In genomic region chr10:71429929-71430328, GRCh38 we compare ENCODE assay signal across 15 cellular contexts. TPM values are rescaled to one million over a fixed set of nuclear protein-coding genes. Genes with fewer than 3 reads are reported as not detected.
A peak's percentile ranks its signal among the peaks of the same experiment; 100 is the strongest.
DNase-seq lines count a peak whose midpoint lies in the region; ATAC-seq and TF ChIP-seq lines count a peak whose summit lies in the region.
"Had no signal": no experiment of that assay in that cellular context is flagged by ENCODE, and none has a peak within 500 bp of the region (broad histone marks: within the 10 kb centered on the region; RNA-seq: fewer than 3 reads in every experiment).

No MANE protein-coding gene starts in this region.

- BruUV-seq in Caco-2 (replicated peaks; lab: Mats Ljungman, UMichigan): no TSS peak

- H3K4me3 Mint-ChIP-seq in Caco-2 (ENCODE audit: unreplicated experiment): no peak overlapping the region
- no peak overlapping the region for H3K4me3 Mint-ChIP-seq in chondrocyte (ENCODE audit: unreplicated experiment)
- H3K4me3 Mint-ChIP-seq in nephron: peak overlapping the region in 1 of 3 experiments; percentile 17
- H3K4me3 Mint-ChIP-seq: stimulated activated naive CD8-positive, alpha-beta T cell treated with anti-CD3 and anti-CD28 coated beads, Interleukin-15, Interleukin-2, amounts not matched to agents 100 ng/mL and 50 ng/mL, for 24 hours had no signal

- H3K27me3 ChIP-seq in Caco-2 (replicated peaks; ENCODE audit: control insufficient read depth, insufficient read depth, low read length) (no peaks in the 10 kb centered on the region), uterus (no peaks in the 10 kb centered on the region)
- H3K27me3 ChIP-seq: SJCRH30 had no signal

- intact Hi-C loops in Caco-2 (cut with micrococcal nuclease; ENCODE audit: unreplicated experiment) (no loop called here), uterus (cut with DNase I; ENCODE audit: low total_unique reads) (no loop called here)

- H3K36me3 Mint-ChIP-seq in Caco-2 (ENCODE audit: insufficient read depth, unreplicated experiment) (no peaks in the 10 kb centered on the region), chondrocyte (ENCODE audit: low read depth) (no peaks in the 10 kb centered on the region), nephron (ENCODE audit: low read depth) (no peaks in the 10 kb centered on the region)

- POLR2A ChIA-PET in Caco-2 (lab: Charles Lee): no interaction called here

- H3K9me3 ChIP-seq in Caco-2 (no peaks in the 10 kb centered on the region), uterus (no peaks in the 10 kb centered on the region)
- H3K9me3 ChIP-seq: SJCRH30 had no signal

- CTCF ChIA-PET in Caco-2 (lab: Charles Lee): interaction anchor here (0.6 to 1.8 kb wide), 6 partner anchors 10 to 560 kb away, joined by 3 to 9 read pairs (median 3); partner anchors contain the start of gene SLC29A3

- H3K4me1 ChIP-seq in Caco-2: no peaks in the 10 kb centered on the region
- no peaks in the 10 kb centered on the region for H3K4me1 ChIP-seq in uterus
- H3K4me1 ChIP-seq: SJCRH30 had no signal

- H3K36me3 ChIP-seq in Caco-2 (ENCODE audit: control insufficient read depth, insufficient read depth, low read length) (no peaks in the 10 kb centered on the region), uterus (no peaks in the 10 kb centered on the region)
- H3K36me3 ChIP-seq: SJCRH30 had no signal

- H3K27ac ChIP-seq in uterus: no peak overlapping the region
- H3K27ac ChIP-seq: SJCRH30 had no signal

- H3K27ac Mint-ChIP-seq in Caco-2 (ENCODE audit: unreplicated experiment) (no peak overlapping the region), chondrocyte (ENCODE audit: unreplicated experiment) (no peak overlapping the region), nephron (peak overlapping the region in 2 of 3 experiments; percentile 5 to 6)
- H3K27ac Mint-ChIP-seq: stimulated activated naive CD8-positive, alpha-beta T cell treated with anti-CD3 and anti-CD28 coated beads, Interleukin-15, Interleukin-2, amounts not matched to agents 100 ng/mL and 50 ng/mL, for 24 hours had no signal

- no peak for ATAC-seq in HG02981 (IDR thresholded peaks at IDR 0.05; ENCODE audit: unreplicated experiment)
- ATAC-seq: right cardiac atrium had no signal

- no peak overlapping the region for H3K4me3 ChIP-seq in Caco-2 (ENCODE audit: low read depth, low read length)
- H3K4me3 ChIP-seq in uterus: no peak overlapping the region
- H3K4me3 ChIP-seq: SJCRH30 had no signal

- DNase-seq in Caco-2: peak in 1 of 2 experiments; percentile 22
- peak; percentile 38 for DNase-seq in HuH-7 (ENCODE audit: low spot score)
- DNase-seq in chondrocyte (ENCODE audit: low spot score): no peak
- no peak for DNase-seq in NCI-H2171 treated with DMSO at 0.1 percent for 48 hours (lab: John Stamatoyannopoulos, UW)
- no peak for DNase-seq in uterus
- no peak for DNase-seq in DMS153 (lab: John Stamatoyannopoulos, UW)
- DNase-seq: activated T-cell treated with anti-CD3 and anti-CD28 coated beads for 4 hours, dermis blood vessel endothelial cell, foreskin fibroblast, NCI-H2081, right cardiac atrium, SJCRH30 had no signal

- H3K4me1 Mint-ChIP-seq in Caco-2 (ENCODE audit: low read depth, unreplicated experiment): no peaks in the 10 kb centered on the region
- peaks cover 4% of the 10 kb centered on the region for H3K4me1 Mint-ChIP-seq in chondrocyte (ENCODE audit: low read depth)
- H3K4me1 Mint-ChIP-seq in nephron: peaks cover 47% of the 10 kb centered on the region

- H3K27me3 Mint-ChIP-seq in Caco-2 (ENCODE audit: insufficient read depth, unreplicated experiment): peaks cover 25% of the 10 kb centered on the region
- peaks cover 54% of the 10 kb centered on the region for H3K27me3 Mint-ChIP-seq in chondrocyte (ENCODE audit: low read depth)
- peaks cover 20% of the 10 kb centered on the region for H3K27me3 Mint-ChIP-seq in nephron (ENCODE audit: low read depth)

- peak; percentile 34 to 43 for TF ChIP-seq CTCF in Caco-2 (IDR thresholded peaks at IDR 0.05; ENCODE audit: insufficient read depth in 1 of 2, low read depth in 1 of 2, low read length in 1 of 2, severe bottlenecking in 1 of 2, unreplicated experiment in 1 of 2)
- TF ChIP-seq CTCF in chondrocyte (IDR thresholded peaks at IDR 0.05): peak; percentile 20
- TF ChIP-seq CTCF in nephron (IDR thresholded peaks at IDR 0.05; ENCODE audit: unreplicated experiment in 3 of 3): peak in 1 of 3 experiments; percentile 16
- TF ChIP-seq CTCF in uterus (IDR thresholded peaks at IDR 0.05): no peak

- no peak for TF ChIP-seq POLR2A in uterus (IDR thresholded peaks at IDR 0.05)

- H3K9me3 Mint-ChIP-seq in Caco-2 (ENCODE audit: unreplicated experiment): no peaks in the 10 kb centered on the region
- no peaks in the 10 kb centered on the region for H3K9me3 Mint-ChIP-seq in chondrocyte (ENCODE audit: low read depth)
- H3K9me3 Mint-ChIP-seq in nephron: no peaks in the 10 kb centered on the region
- H3K9me3 Mint-ChIP-seq: stimulated activated naive CD8-positive, alpha-beta T cell treated with anti-CD3 and anti-CD28 coated beads, Interleukin-15, Interleukin-2, amounts not matched to agents 100 ng/mL and 50 ng/mL, for 24 hours had no signal

RNA-seq across cellular contexts. Expression of gene CDH23, which starts 33.2 kb away (rescaled TPM):
- total RNA-seq in Caco-2 (2022) (0.34 and 1.0 TPM in 2 replicates), chondrocyte (not detected in 3 replicates), uterus (10 to 100 TPM in 2 of 4 donors, 1 to 10 TPM in 2; 7.1 to 56.2 (median 25.4) TPM)

Comparison
In these comparisons a context has a peak if more than half of its experiments do, and no peak if none do; other contexts are left out.
1. H3K27ac Mint-ChIP-seq: peak in nephron (2 of 3); none in Caco-2 (single experiment) and chondrocyte (single experiment).
2. CTCF ChIP-seq: peak in Caco-2 (2 of 2) and chondrocyte (single experiment); none in uterus (0 of 4).